11 cellular contexts compared by ENCODE assay signal in the genomic region with DNA sequence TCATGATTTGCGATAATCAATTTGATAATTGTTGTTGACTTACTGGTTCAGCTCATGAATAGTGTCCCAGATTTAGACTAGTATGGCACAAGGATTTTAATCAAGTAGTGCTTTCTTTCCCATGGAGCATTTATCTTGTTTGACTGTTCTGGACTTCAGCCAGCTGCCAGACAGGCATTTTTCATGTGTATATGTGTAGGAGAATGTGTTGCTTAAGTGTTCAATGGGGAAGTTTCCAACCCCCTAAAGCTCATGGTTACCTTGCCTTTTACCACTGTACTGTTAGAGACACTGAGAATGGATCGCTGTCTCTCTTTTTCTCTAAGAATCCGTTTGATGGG.
DNase-seq lines count a peak whose midpoint lies in the region; ATAC-seq, FAIRE-seq and TF ChIP-seq lines count a peak whose summit lies in the region.
"Had no signal": no experiment of that assay in that cellular context is flagged by ENCODE, and none has a peak within 500 bp of the region (broad histone marks: within the 10 kb centered on the region; RNA-seq: fewer than 3 reads in every experiment).

No MANE protein-coding gene starts in this region.

- H3K27ac ChIP-seq in pancreas (no peak overlapping the region), upper lobe of left lung (no peak overlapping the region), prostate gland (no peak overlapping the region)
- H3K27ac ChIP-seq: tibial artery had no signal

- H3K4me1 ChIP-seq in pancreas (peaks cover 11 to 19% (median 19%) of the 10 kb centered on the region in 3 donors), upper lobe of left lung (peaks cover 3 to 12% (median 9%) of the 10 kb centered on the region in 4 donors), prostate gland (replicated peaks) (no peaks in the 10 kb centered on the region)
- H3K4me1 ChIP-seq: tibial artery had no signal

- FAIRE-seq in GM12891 (lab: Jason Lieb, UNC) (peak; percentile 74), pancreas (lab: Jason Lieb, UNC) (no peak)

- intact Hi-C loops in pancreas (cut with DNase I) (no loop called here), prostate gland (cut with DNase I) (no loop called here)

- H3K27me3 ChIP-seq in pancreas = no peaks in the 10 kb centered on the region
- H3K27me3 ChIP-seq in upper lobe of left lung = no peaks in the 10 kb centered on the region
- no peaks in the 10 kb centered on the region for H3K27me3 ChIP-seq in prostate gland (replicated peaks; ENCODE audit: insufficient read depth)
- H3K27me3 ChIP-seq: tibial artery had no signal

- ATAC-seq in pancreas (peak; percentile 56 to 75 (median 66)), upper lobe of left lung (ENCODE audit: low FRiP score in 2 of 2) (no peak)
- ATAC-seq: CD8-positive, alpha-beta T cell had no signal

- H3K36me3 ChIP-seq in pancreas (peaks cover 0 to 12% (median 3%) of the 10 kb centered on the region in 3 donors), upper lobe of left lung (peaks cover 0 to 25% (median 7%) of the 10 kb centered on the region in 4 donors), prostate gland (no peaks in the 10 kb centered on the region)

- 27 to 37% methylated on average over 3 of the region's 3 CpGs for WGBS in pancreas, 2 donors
- WGBS in upper lobe of left lung, 2 donors = 89 to 91% methylated on average over 3 of the region's 3 CpGs
- 77% methylated on average over 3 of the region's 3 CpGs for WGBS in prostate gland

- H3K9me3 ChIP-seq in pancreas (no peaks in the 10 kb centered on the region), upper lobe of left lung (no peaks in the 10 kb centered on the region), prostate gland (no peaks in the 10 kb centered on the region)
- H3K9me3 ChIP-seq: tibial artery had no signal

- TF ChIP-seq POLR2A in GM12891 (IDR thresholded peaks at IDR 0.05; ENCODE audit: low read depth, low read length) (no peak), upper lobe of left lung (IDR thresholded peaks at IDR 0.05) (no peak), prostate gland (IDR thresholded peaks at IDR 0.05) (no peak)

- no peak for TF ChIP-seq EP300 in upper lobe of left lung (IDR thresholded peaks at IDR 0.05)

- H3K4me3 ChIP-seq in cardiac fibroblast (replicated peaks in 1 of 2; ENCODE audit: low read depth in 2 of 2, low read length in 2 of 2) (no peak overlapping the region), pancreas (no peak overlapping the region), upper lobe of left lung (no peak overlapping the region), prostate gland (no peak overlapping the region)
- H3K4me3 ChIP-seq: tibial artery had no signal

- no peak for TF ChIP-seq CTCF in cardiac fibroblast (IDR thresholded peaks at IDR 0.05; ENCODE audit: low read depth, low read length)
- TF ChIP-seq CTCF in pancreas (IDR thresholded peaks at IDR 0.05) = no peak
- no peak for TF ChIP-seq CTCF in upper lobe of left lung (IDR thresholded peaks at IDR 0.05)
- TF ChIP-seq CTCF in prostate gland (IDR thresholded peaks at IDR 0.05) = no peak

- no peak for DNase-seq in GM12891 (ENCODE audit: insufficient read length, low spot score)
- DNase-seq in NCI-H226 = peak; percentile 70
- peak; percentile 45 to 77 for DNase-seq in cardiac fibroblast (ENCODE audit: low read depth in 2 of 2)
- peak in 3 of 6 donors; percentile 23 to 41 (median 38) for DNase-seq in pancreas
- no peak for DNase-seq in upper lobe of left lung
- DNase-seq in NCI-H2107 treated with DMSO at 0.1 percent for 48 hours (lab: John Stamatoyannopoulos, UW; ENCODE audit: unreplicated experiment) = no peak
- no peak for DNase-seq in prostate gland (ENCODE audit: low spot score)
- DNase-seq: CD8-positive, alpha-beta T cell; cerebellar nuclear complex; NCI-H446 treated with DMSO at 0.1 percent for 48 hours had no signal

TF ChIP-seq in GM12891, 5 proteins besides CTCF, POLR2A, EP300 and RAD21:
- TF ChIP-seq PAX5 (IDR thresholded peaks at IDR 0.05; ENCODE audit: insufficient read depth, low read length, severe bottlenecking) = no peak

Comparison
In these comparisons a context has a peak if more than half of its experiments do, and no peak if none do; other contexts are left out.
1. DNase-seq: peak in NCI-H226 (single experiment) and cardiac fibroblast (2 of 2); none in GM12891 (single experiment), upper lobe of left lung (0 of 2), NCI-H2107 treated with DMSO at 0.1 percent for 48 hours (single experiment) and prostate gland (single experiment).
2. ATAC-seq: peak in pancreas (4 of 4); none in upper lobe of left lung (0 of 2).